17 cellular contexts compared by ENCODE assay signal in genomic region chrX:15436220-15436619, GRCh38. TPM values are rescaled to one million over a fixed set of nuclear protein-coding genes. Genes with fewer than 3 reads are reported as not detected.
"Had no signal": no experiment of that assay in that cellular context is flagged by ENCODE, and none has a peak within 500 bp of the region (broad histone marks: within the 10 kb centered on the region; RNA-seq: fewer than 3 reads in every experiment).

No MANE protein-coding gene starts in this region.

- DNase-seq: activated CD4-positive, alpha-beta T cell treated with anti-CD3 and anti-CD28 coated beads, Interleukin-2, amount 10 ng/mL, durations not matched to agents 7 days and 5 days; activated CD8-positive, alpha-beta T cell treated with anti-CD3 and anti-CD28 coated beads, Interleukin-2, amount 10 ng/mL, durations not matched to agents 7 days and 5 days; activated effector memory CD4-positive, alpha-beta T cell treated with anti-CD3 and anti-CD28 coated beads, Interleukin-2, amount 50 U/mL, for 16 hours; activated naive CD4-positive, alpha-beta T cell treated with anti-CD3 and anti-CD28 coated beads, Interleukin-2, amount 50 U/mL, for 16 hours; activated T-cell treated with anti-CD3 and anti-CD28 coated beads, Interleukin-2, amount 50 U/mL, for 48 hours; adrenal gland; caudate nucleus; effector memory CD8-positive, alpha-beta T cell; esophagus squamous epithelium; mesenchymal stem cell; mucosa of descending colon; naive B cell; stimulated activated naive CD8-positive, alpha-beta T cell treated with anti-CD3 and anti-CD28 coated beads, Interleukin-15, Interleukin-2, amounts not matched to agents 100 U/mL and 50 U/mL, for 24 hours; trophoblast cell had no signal

- H3K4me1 ChIP-seq: adrenal gland, esophagus squamous epithelium had no signal

- H3K36me3 ChIP-seq: adrenal gland, esophagus squamous epithelium had no signal

- H3K4me3 ChIP-seq: adrenal gland, esophagus squamous epithelium, mucosa of descending colon, skin epidermis had no signal

- H3K27ac ChIP-seq: adrenal gland, esophagus squamous epithelium, skin epidermis had no signal

- H3K9me3 ChIP-seq: adrenal gland, esophagus squamous epithelium, mucosa of descending colon had no signal

- H3K27me3 ChIP-seq: adrenal gland, esophagus squamous epithelium had no signal

- ATAC-seq: activated CD4-positive, CD25-positive, alpha-beta regulatory T cell treated with anti-CD3 and anti-CD28 coated beads, Interleukin-2, amount 50 U/mL, for 24 hours; activated CD8-positive, alpha-beta T cell treated with anti-CD3 and anti-CD28 coated beads, Interleukin-2, amount 10 ng/mL, durations not matched to agents 7 days and 5 days; effector memory CD8-positive, alpha-beta T cell; mucosa of descending colon; stimulated activated naive CD8-positive, alpha-beta T cell treated with anti-CD3 and anti-CD28 coated beads, Interleukin-15, Interleukin-2, amounts not matched to agents 100 U/mL and 50 U/mL, for 24 hours had no signal

RNA-seq across cellular contexts. Expression of gene VEGFD, which starts 52.0 kb away (rescaled TPM):
- total RNA-seq: activated CD4-positive, alpha-beta T cell treated with anti-CD3 and anti-CD28 coated beads, Interleukin-2, amount 10 ng/mL, durations not matched to agents 7 days and 5 days; activated CD8-positive, alpha-beta T cell treated with anti-CD3 and anti-CD28 coated beads, Interleukin-2, amount 10 ng/mL, durations not matched to agents 7 days and 5 days; T-helper 1 cell treated with Interleukin-12 subunit alpha and Interleukin-12 subunit beta and Interleukin-4 antibody, amounts not matched to agents 30 ng/mL and 1 ng/mL, for 36 hours had no signal
